Comparison of ENCODE assay signal across 16 cellular contexts in genomic region chr12:12616512-12617275, GRCh38. TPM values are rescaled to one million over a fixed set of nuclear protein-coding genes. Genes with fewer than 3 reads are reported as not detected.
DNase-seq lines count a peak whose midpoint lies in the region; ATAC-seq, FAIRE-seq and TF ChIP-seq lines count a peak whose summit lies in the region.
"Had no signal": no experiment of that assay in that cellular context is flagged by ENCODE, and none has a peak within 500 bp of the region (broad histone marks: within the 10 kb centered on the region; RNA-seq: fewer than 3 reads in every experiment).

No MANE protein-coding gene starts in this region.

- in situ Hi-C loops in HepG2 (cut with HindIII; ENCODE audit: extremely low pct_ligation_motif_present, low pct_unique_long_range_greater_than_20kb), result no loop called here

- intact Hi-C loops in HepG2 (cut with micrococcal nuclease; ENCODE audit: unreplicated experiment), result no loop called here
- intact Hi-C loops in right lobe of liver (cut with DNase I), result no loop called here

- TF ChIP-seq RAD21 in HepG2 (CRISPR knock-in tag; IDR thresholded peaks at IDR 0.05), result no peak

- H3K4me2 ChIP-seq in HepG2 (ENCODE audit: low read depth, low read length), result 0 out of 2 replicates have a peak overlapping the region, but pooled peaks have one; percentile 9
- H3K4me2 ChIP-seq: SK-N-SH had no signal

- ATAC-seq in HepG2, result no peak
- ATAC-seq in right lobe of liver, result no peak
- ATAC-seq in activated naive CD8-positive, alpha-beta T cell treated with anti-CD3 and anti-CD28 coated beads, Interleukin-2, amount 10 ng/mL, durations not matched to agents 7 days and 5 days (ENCODE audit: low read depth), result no peak
- ATAC-seq in HG02623 (IDR thresholded peaks at IDR 0.05; ENCODE audit: unreplicated experiment), result no peak
- ATAC-seq: stimulated activated naive B cell treated with anti-CD40 and anti-IgM and Interleukin-4, amounts not matched to agents 10 μg/mL and 1 μg/mL and 100 μg/mL, for 72 hours had no signal

- H3K4me3 ChIP-seq in HepG2 (replicated peaks in 1 of 3; ENCODE audit: insufficient read depth in 1 of 3, low read depth in 2 of 3, low read length in 3 of 3) (no peak overlapping the region), right lobe of liver (no peak overlapping the region)

- H3K4me1 Mint-ChIP-seq in activated naive CD8-positive, alpha-beta T cell treated with anti-CD3 and anti-CD28 coated beads, Interleukin-2, amount 10 ng/mL, durations not matched to agents 7 days and 5 days, result peaks cover 34% of the 10 kb centered on the region
- H3K4me1 Mint-ChIP-seq in glutamatergic neuron (ENCODE audit: low read depth, unreplicated experiment), result peaks cover 23% of the 10 kb centered on the region

- CTCF ChIA-PET in HepG2 (lab: Yijun Ruan, JAX; ENCODE audit: low intra/inter-chr PET ratio, low total read pairs), result no interaction called here

- no TSS peak for BruUV-seq in HepG2 (replicated peaks; lab: Mats Ljungman, UMichigan)

- H3K9me3 Mint-ChIP-seq in activated naive CD8-positive, alpha-beta T cell treated with anti-CD3 and anti-CD28 coated beads, Interleukin-2, amount 10 ng/mL, durations not matched to agents 7 days and 5 days, result no peaks in the 10 kb centered on the region
- peaks cover 19% of the 10 kb centered on the region for H3K9me3 Mint-ChIP-seq in glutamatergic neuron (ENCODE audit: unreplicated experiment)
- H3K9me3 Mint-ChIP-seq: activated B cell treated with CpG ODN at 0.5 μM for 24 hours; stimulated activated naive B cell treated with anti-CD40 and anti-IgM and Interleukin-4, amounts not matched to agents 10 μg/mL and 1 μg/mL and 100 μg/mL, for 72 hours had no signal

- H3K79me2 ChIP-seq in HepG2 (ENCODE audit: insufficient read depth, low read length), result peaks cover 18% of the 10 kb centered on the region

- peak overlapping the region; percentile 44 for H3K4me3 Mint-ChIP-seq in activated naive CD8-positive, alpha-beta T cell treated with anti-CD3 and anti-CD28 coated beads, Interleukin-2, amount 10 ng/mL, durations not matched to agents 7 days and 5 days
- H3K4me3 Mint-ChIP-seq in glutamatergic neuron (ENCODE audit: unreplicated experiment), result peak overlapping the region; percentile 69
- H3K4me3 Mint-ChIP-seq: activated B cell treated with CpG ODN at 0.5 μM for 24 hours; B cell; stimulated activated naive B cell treated with anti-CD40 and anti-IgM and Interleukin-4, amounts not matched to agents 10 μg/mL and 1 μg/mL and 100 μg/mL, for 72 hours had no signal

- H3K9me3 ChIP-seq in HepG2 (ENCODE audit: low read length) (no peaks in the 10 kb centered on the region), right lobe of liver (no peaks in the 10 kb centered on the region)
- H3K9me3 ChIP-seq: SK-N-SH had no signal

- peak overlapping the region; percentile 83 for H3K27ac Mint-ChIP-seq in activated naive CD8-positive, alpha-beta T cell treated with anti-CD3 and anti-CD28 coated beads, Interleukin-2, amount 10 ng/mL, durations not matched to agents 7 days and 5 days
- H3K27ac Mint-ChIP-seq in glutamatergic neuron (ENCODE audit: unreplicated experiment), result peak overlapping the region; percentile 90
- H3K27ac Mint-ChIP-seq: activated B cell treated with CpG ODN at 0.5 μM for 24 hours; B cell; stimulated activated naive B cell treated with anti-CD40 and anti-IgM and Interleukin-4, amounts not matched to agents 10 μg/mL and 1 μg/mL and 100 μg/mL, for 72 hours had no signal

- H3K27me3 Mint-ChIP-seq in activated naive CD8-positive, alpha-beta T cell treated with anti-CD3 and anti-CD28 coated beads, Interleukin-2, amount 10 ng/mL, durations not matched to agents 7 days and 5 days, result no peaks in the 10 kb centered on the region
- peaks cover 4% of the 10 kb centered on the region for H3K27me3 Mint-ChIP-seq in glutamatergic neuron (ENCODE audit: unreplicated experiment)
- H3K27me3 Mint-ChIP-seq: activated B cell treated with CpG ODN at 0.5 μM for 24 hours; B cell; stimulated activated naive B cell treated with anti-CD40 and anti-IgM and Interleukin-4, amounts not matched to agents 10 μg/mL and 1 μg/mL and 100 μg/mL, for 72 hours had no signal

- peaks cover 26% of the 10 kb centered on the region for H3K36me3 Mint-ChIP-seq in activated naive CD8-positive, alpha-beta T cell treated with anti-CD3 and anti-CD28 coated beads, Interleukin-2, amount 10 ng/mL, durations not matched to agents 7 days and 5 days
- peaks cover 7% of the 10 kb centered on the region for H3K36me3 Mint-ChIP-seq in glutamatergic neuron (ENCODE audit: unreplicated experiment)

- WGBS in HepG2 (ENCODE audit: low lambda C conversion rate), result 86% methylated on average over 4 of the region's 4 CpGs
- 65% methylated on average over 4 of the region's 4 CpGs for WGBS in right lobe of liver (ENCODE audit: insufficient coverage, low coverage, low lambda C conversion rate, missing lambda C conversion rate)

- H3K27ac ChIP-seq in HepG2 (ENCODE audit: extremely low read length, insufficient read depth, low read length) (no peak overlapping the region), right lobe of liver (no peak overlapping the region)

- TF ChIP-seq CTCF in HepG2 (CRISPR knock-in tag; IDR thresholded peaks at IDR 0.05), result no peak
- TF ChIP-seq CTCF in right lobe of liver (IDR thresholded peaks at IDR 0.05), result no peak
- no peak for TF ChIP-seq CTCF in glutamatergic neuron (IDR thresholded peaks at IDR 0.05; ENCODE audit: partially characterized antibody, unreplicated experiment)

- peaks cover 54% of the 10 kb centered on the region for H3K4me1 ChIP-seq in HepG2 (ENCODE audit: insufficient read depth, low read length)
- peaks cover 0 to 13% (median 5%) of the 10 kb centered on the region in 4 donors for H3K4me1 ChIP-seq in right lobe of liver

- TF ChIP-seq POLR2A in HepG2 (IDR thresholded peaks at IDR 0.05; ENCODE audit: insufficient read depth in 1 of 2, low read depth in 2 of 2, low read length in 2 of 2) (no peak), right lobe of liver (IDR thresholded peaks at IDR 0.05) (no peak), erythroblast (IDR thresholded peaks at IDR 0.05; ENCODE audit: low read length) (no peak)

- FAIRE-seq in HepG2 (lab: Jason Lieb, UNC), result no peak

- H3K27me3 ChIP-seq in HepG2 (ENCODE audit: control insufficient read depth in 1 of 2, insufficient read depth in 2 of 2, low read length in 2 of 2), result no peaks in the 10 kb centered on the region
- H3K27me3 ChIP-seq in right lobe of liver, result no peaks in the 10 kb centered on the region

- DNase-seq in HepG2 (ENCODE audit: low spot score) (no peak), right lobe of liver (no peak), glutamatergic neuron (no peak), erythroblast (lab: John Stamatoyannopoulos, UW) (no peak), 8988T (no peak)
- DNase-seq in activated naive CD8-positive, alpha-beta T cell treated with anti-CD3 and anti-CD28 coated beads, Interleukin-2, amount 10 ng/mL, durations not matched to agents 7 days and 5 days, result no peak
- no peak for DNase-seq in activated CD8-positive, alpha-beta memory T cell treated with anti-CD3 and anti-CD28 coated beads for 24 hours
- DNase-seq: activated B cell treated with CpG ODN at 0.5 μM for 24 hours; EL; NCI-H1436 treated with DMSO at 0.1 percent for 48 hours; NCI-H69; SK-N-SH; stimulated activated CD4-positive, alpha-beta T cell treated with anti-CD3 and anti-CD28 coated beads, Interleukin-2, amount 100 ng/mL, for 24 hours; stimulated activated naive B cell treated with anti-CD40 and anti-IgM and Interleukin-4, amounts not matched to agents 10 μg/mL and 1 μg/mL and 100 μg/mL, for 72 hours had no signal

- TF ChIP-seq EP300 in HepG2 (IDR thresholded peaks at IDR 0.05; ENCODE audit: low read depth in 2 of 2, low read length in 2 of 2), result no peak
- no peak for TF ChIP-seq EP300 in HepG2 (CRISPR knock-in tag; IDR thresholded peaks at IDR 0.05; ENCODE audit: borderline replicate concordance)

- H3K36me3 ChIP-seq in HepG2 (replicated peaks in 1 of 2; ENCODE audit: control insufficient read depth in 1 of 2, insufficient read depth in 2 of 2, low read length in 2 of 2), result peaks cover 3 to 12% of the 10 kb centered on the region in 2 experiments; a peak in 3 of 5 replicates
- H3K36me3 ChIP-seq in right lobe of liver, result no peaks in the 10 kb centered on the region

- POLR2A ChIA-PET in HepG2 (lab: Yijun Ruan, JAX), result no interaction called here
- POLR2A ChIA-PET in activated naive CD8-positive, alpha-beta T cell treated with anti-CD3 and anti-CD28 coated beads, Interleukin-2, amount 10 ng/mL, durations not matched to agents 7 days and 5 days (lab: Charles Lee), result no interaction called here

- H2AFZ ChIP-seq in HepG2 (ENCODE audit: low read length), result no peak overlapping the region

- H4K20me1 ChIP-seq in HepG2 (ENCODE audit: insufficient read depth, low read length), result no peaks in the 10 kb centered on the region

- no peak overlapping the region for H3K9ac ChIP-seq in HepG2 (ENCODE audit: insufficient read depth, low read depth, low read length)
- H3K9ac ChIP-seq: SK-N-SH had no signal

RNA-seq across cellular contexts. Expression of gene CREBL2, which starts 5.0 kb away (rescaled TPM):
- total RNA-seq in HepG2 (2016; rRNA removed; fragmentation: Illumina TruSeq; extraction: Trizol) (6.9 and 10.1 TPM in 2 replicates), right lobe of liver (10 to 100 TPM; 24.3 to 28.5 (median 26.8) TPM), glutamatergic neuron (ENCODE audit: unreplicated experiment) (31.9 TPM)
- total RNA-seq in HepG2 (2016; cell fraction: cytosol; rRNA removed; fragmentation: Illumina TruSeq; extraction: Trizol; ENCODE audit: low read depth), result 2.9 and 3.5 TPM in 2 replicates
- total RNA-seq in HepG2 (2016; cell fraction: insoluble cytoplasmic fraction; rRNA removed; fragmentation: Illumina TruSeq; extraction: Trizol), result 7.6 and 9.8 TPM in 2 replicates
- 9.4 and 10.1 TPM in 2 replicates for total RNA-seq in HepG2 (2016; cell fraction: membrane; rRNA removed; fragmentation: Illumina TruSeq; extraction: Trizol)
- 4.8 and 5.8 TPM in 2 replicates for total RNA-seq in HepG2 (2016; cell fraction: nucleus; rRNA removed; fragmentation: Illumina TruSeq; extraction: Trizol)
- polyA plus RNA-seq in HepG2 (2011; rRNA removed), result 8.4 TPM in 2 replicates
- polyA plus RNA-seq in HepG2 (2011; cell fraction: cytosol; rRNA removed), result 6.0 and 8.1 TPM in 2 replicates
- polyA plus RNA-seq in HepG2 (2011; cell fraction: nucleus; rRNA removed), result 2.7 and 3.6 TPM in 2 replicates
- polyA plus RNA-seq in HepG2 (2012), result 7.8 and 8.1 TPM in 2 replicates
- polyA plus RNA-seq in HepG2 (2016; cell fraction: cytosol; fragmentation: Illumina TruSeq; extraction: Trizol; ENCODE audit: low read depth), result 3.6 and 3.7 TPM in 2 replicates
- 9.2 and 9.4 TPM in 2 replicates for polyA plus RNA-seq in HepG2 (2016; cell fraction: insoluble cytoplasmic fraction; fragmentation: Illumina TruSeq; extraction: Trizol; ENCODE audit: low read depth)
- 6.7 and 7.3 TPM in 2 replicates for polyA plus RNA-seq in HepG2 (2016; cell fraction: membrane; fragmentation: Illumina TruSeq; extraction: Trizol; ENCODE audit: low read depth)
- 5.8 and 6.1 TPM in 2 replicates for polyA plus RNA-seq in HepG2 (2016; cell fraction: nucleus; fragmentation: Illumina TruSeq; extraction: Trizol; ENCODE audit: insufficient read depth, low read depth)
- 5.8 and 9.0 TPM in 2 replicates for polyA minus RNA-seq in HepG2 (2011; rRNA and poly(A)+ RNA removed; ENCODE audit: low replicate concordance)
- polyA minus RNA-seq in HepG2 (2011; cell fraction: cytosol; rRNA and poly(A)+ RNA removed), result 5.5 and 6.2 TPM in 2 replicates
- polyA minus RNA-seq in HepG2 (2011; cell fraction: nucleus; rRNA and poly(A)+ RNA removed), result 13.5 and 13.8 TPM in 2 replicates
- 10 to 100 TPM; 21.4 to 23.3 TPM for total RNA-seq in activated naive CD8-positive, alpha-beta T cell treated with anti-CD3 and anti-CD28 coated beads, Interleukin-2, amount 10 ng/mL, durations not matched to agents 7 days and 5 days

RNA-seq across cellular contexts. Expression of gene DUSP16, which starts 54.0 kb away (rescaled TPM):
- total RNA-seq in HepG2 (2016; rRNA removed; fragmentation: Illumina TruSeq; extraction: Trizol) (46.6 and 69.1 TPM in 2 replicates), right lobe of liver (10 to 100 TPM; 41.9 to 74.2 (median 48.4) TPM), glutamatergic neuron (ENCODE audit: unreplicated experiment) (39.0 TPM)
- total RNA-seq in HepG2 (2016; cell fraction: cytosol; rRNA removed; fragmentation: Illumina TruSeq; extraction: Trizol; ENCODE audit: low read depth), result 75.4 and 77.4 TPM in 2 replicates
- total RNA-seq in HepG2 (2016; cell fraction: insoluble cytoplasmic fraction; rRNA removed; fragmentation: Illumina TruSeq; extraction: Trizol), result 45.6 and 69.2 TPM in 2 replicates
- 44.8 and 48.7 TPM in 2 replicates for total RNA-seq in HepG2 (2016; cell fraction: membrane; rRNA removed; fragmentation: Illumina TruSeq; extraction: Trizol)
- 37.1 and 40.3 TPM in 2 replicates for total RNA-seq in HepG2 (2016; cell fraction: nucleus; rRNA removed; fragmentation: Illumina TruSeq; extraction: Trizol)
- polyA plus RNA-seq in HepG2 (2011; rRNA removed), result 33.8 and 45.7 TPM in 2 replicates
- polyA plus RNA-seq in HepG2 (2011; cell fraction: cytosol; rRNA removed), result 38.7 and 54.1 TPM in 2 replicates
- 18.4 and 20.7 TPM in 2 replicates for polyA plus RNA-seq in HepG2 (2011; cell fraction: nucleus; rRNA removed)
- polyA plus RNA-seq in HepG2 (2012), result 38.8 and 40.2 TPM in 2 replicates
- polyA plus RNA-seq in HepG2 (2016; cell fraction: cytosol; fragmentation: Illumina TruSeq; extraction: Trizol; ENCODE audit: low read depth), result 2.3 and 2.6 TPM in 2 replicates
- 45.8 and 48.8 TPM in 2 replicates for polyA plus RNA-seq in HepG2 (2016; cell fraction: insoluble cytoplasmic fraction; fragmentation: Illumina TruSeq; extraction: Trizol; ENCODE audit: low read depth)
- 11.5 and 13.5 TPM in 2 replicates for polyA plus RNA-seq in HepG2 (2016; cell fraction: membrane; fragmentation: Illumina TruSeq; extraction: Trizol; ENCODE audit: low read depth)
- polyA plus RNA-seq in HepG2 (2016; cell fraction: nucleus; fragmentation: Illumina TruSeq; extraction: Trizol; ENCODE audit: insufficient read depth, low read depth), result 29.0 and 30.6 TPM in 2 replicates
- 16.0 and 66.0 TPM in 2 replicates for polyA minus RNA-seq in HepG2 (2011; rRNA and poly(A)+ RNA removed; ENCODE audit: low replicate concordance)
- polyA minus RNA-seq in HepG2 (2011; cell fraction: cytosol; rRNA and poly(A)+ RNA removed), result 50.3 and 55.0 TPM in 2 replicates
- 53.4 and 59.3 TPM in 2 replicates for polyA minus RNA-seq in HepG2 (2011; cell fraction: nucleus; rRNA and poly(A)+ RNA removed)
- total RNA-seq in activated naive CD8-positive, alpha-beta T cell treated with anti-CD3 and anti-CD28 coated beads, Interleukin-2, amount 10 ng/mL, durations not matched to agents 7 days and 5 days, result 10 to 100 TPM; 32.2 to 38.1 TPM
